Comparison of ENCODE assay signal across 1 cellular context in the genomic region with DNA sequence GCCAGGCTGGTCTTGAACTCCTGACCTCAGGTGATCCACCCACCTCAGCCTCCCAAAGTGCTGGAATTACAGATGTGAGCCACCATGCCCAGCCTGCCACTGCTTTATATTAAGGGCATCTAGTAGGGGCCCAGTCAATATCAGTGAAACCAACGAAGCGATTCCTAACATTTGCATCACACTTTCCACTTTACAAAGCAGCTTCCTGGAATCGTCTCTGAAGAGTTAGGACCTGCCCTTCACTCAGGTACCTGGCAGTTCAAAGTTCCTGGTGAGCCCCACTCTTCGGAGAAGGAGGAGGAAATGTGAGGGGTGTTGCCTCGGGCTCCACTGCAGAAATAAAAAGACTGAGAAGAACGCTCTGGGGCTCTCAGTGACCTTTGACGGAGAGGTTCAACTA.
TF ChIP-seq lines count a peak whose summit lies in the region.

No MANE protein-coding gene starts in this region.

TF ChIP-seq in HepG2, 621 proteins besides CTCF, POLR2A, EP300 and RAD21:
- TF ChIP-seq ZBTB8A (CRISPR knock-in tag; IDR thresholded peaks at IDR 0.05; ENCODE audit: borderline replicate concordance, low read depth) (no peak), RFX5 (IDR thresholded peaks at IDR 0.05; ENCODE audit: low read depth, low read length) (no peak), TCF7L2 (IDR thresholded peaks at IDR 0.05; ENCODE audit: low read depth, low read length) (no peak), ZNF615 (CRISPR knock-in tag; IDR thresholded peaks at IDR 0.05; ENCODE audit: borderline replicate concordance) (no peak), SIX4 (CRISPR knock-in tag; IDR thresholded peaks at IDR 0.05) (no peak), MTF1 (CRISPR knock-in tag; IDR thresholded peaks at IDR 0.05) (no peak), ZNF557 (CRISPR knock-in tag; IDR thresholded peaks at IDR 0.05) (no peak), EHMT2 (IDR thresholded peaks at IDR 0.05; ENCODE audit: borderline replicate concordance, low read depth, low read length) (no peak), MXD4 (CRISPR knock-in tag; IDR thresholded peaks at IDR 0.05) (no peak), ZNF460 (CRISPR knock-in tag; IDR thresholded peaks at IDR 0.05; ENCODE audit: borderline replicate concordance) (no peak), ZBTB20 (CRISPR knock-in tag; IDR thresholded peaks at IDR 0.05; ENCODE audit: borderline replicate concordance, low read depth) (no peak)
- TF ChIP-seq, protein P1, sequence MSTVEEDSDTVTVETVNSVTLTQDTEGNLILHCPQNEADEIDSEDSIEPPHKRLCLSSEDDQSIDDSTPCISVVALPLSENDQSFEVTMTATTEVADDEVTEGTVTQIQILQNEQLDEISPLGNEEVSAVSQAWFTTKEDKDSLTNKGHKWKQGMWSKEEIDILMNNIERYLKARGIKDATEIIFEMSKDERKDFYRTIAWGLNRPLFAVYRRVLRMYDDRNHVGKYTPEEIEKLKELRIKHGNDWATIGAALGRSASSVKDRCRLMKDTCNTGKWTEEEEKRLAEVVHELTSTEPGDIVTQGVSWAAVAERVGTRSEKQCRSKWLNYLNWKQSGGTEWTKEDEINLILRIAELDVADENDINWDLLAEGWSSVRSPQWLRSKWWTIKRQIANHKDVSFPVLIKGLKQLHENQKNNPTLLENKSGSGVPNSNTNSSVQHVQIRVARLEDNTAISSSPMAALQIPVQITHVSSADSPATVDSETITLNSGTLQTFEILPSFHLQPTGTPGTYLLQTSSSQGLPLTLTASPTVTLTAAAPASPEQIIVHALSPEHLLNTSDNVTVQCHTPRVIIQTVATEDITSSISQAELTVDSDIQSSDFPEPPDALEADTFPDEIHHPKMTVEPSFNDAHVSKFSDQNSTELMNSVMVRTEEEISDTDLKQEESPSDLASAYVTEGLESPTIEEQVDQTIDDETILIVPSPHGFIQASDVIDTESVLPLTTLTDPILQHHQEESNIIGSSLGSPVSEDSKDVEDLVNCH (CRISPR knock-in tag; IDR thresholded peaks at IDR 0.05), result no peak
- TF ChIP-seq, protein P2, sequence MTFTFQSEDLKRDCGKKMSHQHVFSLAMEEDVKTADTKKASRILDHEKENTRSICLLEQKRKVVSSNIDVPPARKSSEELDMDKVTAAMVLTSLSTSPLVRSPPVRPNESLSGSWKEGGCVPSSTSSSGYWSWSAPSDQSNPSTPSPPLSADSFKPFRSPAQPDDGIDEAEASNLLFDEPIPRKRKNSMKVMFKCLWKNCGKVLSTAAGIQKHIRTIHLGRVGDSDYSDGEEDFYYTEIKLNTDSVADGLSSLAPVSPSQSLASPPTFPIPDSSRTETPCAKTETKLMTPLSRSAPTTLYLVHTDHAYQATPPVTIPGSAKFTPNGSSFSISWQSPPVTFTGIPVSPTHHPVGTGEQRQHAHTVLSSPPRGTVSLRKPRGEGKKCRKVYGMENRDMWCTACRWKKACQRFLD (CRISPR knock-in tag; IDR thresholded peaks at IDR 0.05; ENCODE audit: borderline replicate concordance), result no peak
- TF ChIP-seq, protein P3, sequence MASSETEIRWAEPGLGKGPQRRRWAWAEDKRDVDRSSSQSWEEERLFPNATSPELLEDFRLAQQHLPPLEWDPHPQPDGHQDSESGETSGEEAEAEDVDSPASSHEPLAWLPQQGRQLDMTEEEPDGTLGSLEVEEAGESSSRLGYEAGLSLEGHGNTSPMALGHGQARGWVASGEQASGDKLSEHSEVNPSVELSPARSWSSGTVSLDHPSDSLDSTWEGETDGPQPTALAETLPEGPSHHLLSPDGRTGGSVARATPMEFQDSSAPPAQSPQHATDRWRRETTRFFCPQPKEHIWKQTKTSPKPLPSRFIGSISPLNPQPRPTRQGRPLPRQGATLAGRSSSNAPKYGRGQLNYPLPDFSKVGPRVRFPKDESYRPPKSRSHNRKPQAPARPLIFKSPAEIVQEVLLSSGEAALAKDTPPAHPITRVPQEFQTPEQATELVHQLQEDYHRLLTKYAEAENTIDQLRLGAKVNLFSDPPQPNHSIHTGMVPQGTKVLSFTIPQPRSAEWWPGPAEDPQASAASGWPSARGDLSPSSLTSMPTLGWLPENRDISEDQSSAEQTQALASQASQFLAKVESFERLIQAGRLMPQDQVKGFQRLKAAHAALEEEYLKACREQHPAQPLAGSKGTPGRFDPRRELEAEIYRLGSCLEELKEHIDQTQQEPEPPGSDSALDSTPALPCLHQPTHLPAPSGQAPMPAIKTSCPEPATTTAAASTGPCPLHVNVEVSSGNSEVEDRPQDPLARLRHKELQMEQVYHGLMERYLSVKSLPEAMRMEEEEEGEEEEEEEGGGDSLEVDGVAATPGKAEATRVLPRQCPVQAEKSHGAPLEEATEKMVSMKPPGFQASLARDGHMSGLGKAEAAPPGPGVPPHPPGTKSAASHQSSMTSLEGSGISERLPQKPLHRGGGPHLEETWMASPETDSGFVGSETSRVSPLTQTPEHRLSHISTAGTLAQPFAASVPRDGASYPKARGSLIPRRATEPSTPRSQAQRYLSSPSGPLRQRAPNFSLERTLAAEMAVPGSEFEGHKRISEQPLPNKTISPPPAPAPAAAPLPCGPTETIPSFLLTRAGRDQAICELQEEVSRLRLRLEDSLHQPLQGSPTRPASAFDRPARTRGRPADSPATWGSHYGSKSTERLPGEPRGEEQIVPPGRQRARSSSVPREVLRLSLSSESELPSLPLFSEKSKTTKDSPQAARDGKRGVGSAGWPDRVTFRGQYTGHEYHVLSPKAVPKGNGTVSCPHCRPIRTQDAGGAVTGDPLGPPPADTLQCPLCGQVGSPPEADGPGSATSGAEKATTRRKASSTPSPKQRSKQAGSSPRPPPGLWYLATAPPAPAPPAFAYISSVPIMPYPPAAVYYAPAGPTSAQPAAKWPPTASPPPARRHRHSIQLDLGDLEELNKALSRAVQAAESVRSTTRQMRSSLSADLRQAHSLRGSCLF (CRISPR knock-in tag; IDR thresholded peaks at IDR 0.05; ENCODE audit: borderline replicate concordance), result no peak
